8 cellular contexts compared by ENCODE assay signal in genomic region chr7:73520673-73521635, GRCh38.
DNase-seq lines count a peak whose midpoint lies in the region; ATAC-seq, FAIRE-seq and TF ChIP-seq lines count a peak whose summit lies in the region.

No MANE protein-coding gene starts in this region.

- H3K9me3 ChIP-seq in duodenal mucosa (ENCODE audit: control insufficient read depth in 1 of 2, low read length in 2 of 2) (no peaks in the 10 kb centered on the region), muscle layer of colon (ENCODE audit: low read length) (no peaks in the 10 kb centered on the region)

- H3K27me3 ChIP-seq in duodenal mucosa (ENCODE audit: control insufficient read depth in 1 of 2, insufficient read depth in 2 of 2, low read length in 2 of 2) = no peaks in the 10 kb centered on the region
- H3K27me3 ChIP-seq in muscle layer of colon (ENCODE audit: control insufficient read depth in 1 of 2, insufficient read depth in 2 of 2, low read length in 2 of 2) = no peaks in the 10 kb centered on the region

- POLR2A ChIA-PET in GM10248 (lab: Yijun Ruan, JAX) = no interaction called here

- TF ChIP-seq CTCF in GM10248 (IDR thresholded peaks at IDR 0.05; ENCODE audit: control extremely low read depth, extremely low read depth, low read depth, missing control alignments) = no peak

- CTCF ChIA-PET in GM10248 (lab: Yijun Ruan, JAX) = interaction anchor here (1.3 to 3.9 kb wide), 4 partner anchors 12 to 196 kb away, joined by 3 to 15 read pairs (median 3); no protein-coding TSS in a partner anchor

- H3K9ac ChIP-seq in duodenal mucosa (ENCODE audit: low read depth in 1 of 2, low read length in 2 of 2) (peak overlapping the region; percentile 61 to 74), muscle layer of colon (ENCODE audit: low read length) (peak overlapping the region; percentile 49)

- peak; percentile 28 for FAIRE-seq in RCC 7860 (lab: Jason Lieb, UNC)

- H3K27ac ChIP-seq in duodenal mucosa (ENCODE audit: low read depth, low read length) (peak overlapping the region; percentile 92), muscle layer of colon (ENCODE audit: low read depth, low read length) (peak overlapping the region; percentile 91)

- peaks cover 3 to 4% of the 10 kb centered on the region in 2 donors for H3K36me3 ChIP-seq in duodenal mucosa (ENCODE audit: control insufficient read depth in 1 of 2, insufficient read depth in 2 of 2, low read length in 2 of 2)
- H3K36me3 ChIP-seq in muscle layer of colon (ENCODE audit: insufficient read depth, low read length) = peaks cover 6% of the 10 kb centered on the region

- DNase-seq in AG20443 (ENCODE audit: low spot score) (peak; percentile 21), RCC 7860 (ENCODE audit: low spot score) (no peak), SKM-1 treated with dmso at 0.1 percent for 144 hours (lab: John Stamatoyannopoulos, UW; ENCODE audit: unreplicated experiment) (no peak), KG1 (lab: John Stamatoyannopoulos, UW) (no peak), GM10248 (ENCODE audit: extremely low spot score) (no peak)

- H3K4me3 ChIP-seq in duodenal mucosa (ENCODE audit: low read depth in 1 of 2, low read length in 2 of 2) (peak overlapping the region; percentile 82 to 91), muscle layer of colon (ENCODE audit: low read depth in 1 of 2, low read length in 2 of 2) (peak overlapping the region; percentile 49 to 55)

- peak; percentile 2 for ATAC-seq in GM18519 (IDR thresholded peaks at IDR 0.05; ENCODE audit: low FRiP score, unreplicated experiment)

- peaks cover 24% of the 10 kb centered on the region in 2 donors for H3K4me1 ChIP-seq in duodenal mucosa (ENCODE audit: control insufficient read depth in 1 of 2, insufficient read depth in 2 of 2, low read length in 2 of 2)
- H3K4me1 ChIP-seq in muscle layer of colon (ENCODE audit: insufficient read depth, low read length) = peaks cover 34% of the 10 kb centered on the region
